28 cellular contexts compared by ENCODE assay signal in the genomic region with DNA sequence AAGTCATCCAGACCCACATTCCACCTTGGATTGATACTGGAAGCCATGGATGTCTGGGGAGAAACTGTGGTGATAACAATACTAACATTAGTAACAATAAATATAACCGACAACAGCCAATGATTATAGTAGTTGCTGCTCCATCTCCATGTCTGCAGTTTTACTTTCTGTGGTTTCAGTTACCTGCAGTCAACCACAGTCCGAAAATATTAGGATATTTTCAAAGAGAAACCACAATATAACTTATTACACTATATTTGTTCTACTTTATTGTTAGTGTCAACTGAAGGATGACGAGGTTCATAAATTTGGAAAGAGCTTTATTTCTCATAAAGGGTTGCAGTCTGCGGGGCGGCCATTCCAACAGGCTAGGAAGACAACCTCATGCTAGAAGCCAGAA.
"Had no signal": no experiment of that assay in that cellular context is flagged by ENCODE, and none has a peak within 500 bp of the region (broad histone marks: within the 10 kb centered on the region; RNA-seq: fewer than 3 reads in every experiment).

No MANE protein-coding gene starts in this region.

- H3K27me3 Mint-ChIP-seq: activated CD4-positive, alpha-beta memory T cell treated with anti-CD3 and anti-CD28 coated beads, Interleukin-2, amount 10 ng/mL, durations not matched to agents 7 days and 5 days; activated naive CD8-positive, alpha-beta T cell treated with anti-CD3 and anti-CD28 coated beads for 36 hours; activated T-helper 17 cell treated with anti-CD3 and anti-CD28 coated beads, Interleukin-2, amount 50 U/mL, for 72 hours had no signal

- H3K27ac ChIP-seq: brain microvascular endothelial cell, PC-9, RWPE1, WERI-Rb-1 had no signal

- ATAC-seq: activated T-cell treated with anti-CD3 and anti-CD28 coated beads, Interleukin-2, amount 50 U/mL, for 72 hours; activated T-helper 17 cell treated with anti-CD3 and anti-CD28 coated beads, Interleukin-2, amount 50 U/mL, for 72 hours had no signal

- H3K36me3 ChIP-seq: brain microvascular endothelial cell, WERI-Rb-1 had no signal

- H3K27me3 ChIP-seq: brain microvascular endothelial cell had no signal

- H3K4me2 ChIP-seq: PC-9 had no signal

- H3K4me3 ChIP-seq: PC-9 had no signal

- H2AFZ ChIP-seq: PC-9 had no signal

- DNase-seq: activated CD4-positive, alpha-beta memory T cell treated with anti-CD3 and anti-CD28 coated beads, Interleukin-2, amount 10 ng/mL, durations not matched to agents 7 days and 5 days; activated CD4-positive, alpha-beta T cell treated with anti-CD3 and anti-CD28 coated beads for 1 hour; activated CD4-positive, alpha-beta T cell treated with anti-CD3 and anti-CD28 coated beads for 48 hours; activated CD4-positive, CD25-positive, alpha-beta regulatory T cell; activated effector memory CD4-positive, alpha-beta T cell treated with anti-CD3 and anti-CD28 coated beads, Interleukin-2, amount 50 U/mL, for 16 hours; activated naive CD4-positive, alpha-beta T cell; activated naive CD4-positive, alpha-beta T cell treated with anti-CD3 and anti-CD28 coated beads, Interleukin-2, amount 50 U/mL, for 16 hours; activated naive CD8-positive, alpha-beta T cell treated with anti-CD3 and anti-CD28 coated beads for 36 hours; activated T-cell treated with anti-CD3 and anti-CD28 coated beads, Interleukin-2, amount 50 U/mL, for 1 hour; activated T-cell treated with anti-CD3 and anti-CD28 coated beads, Interleukin-2, amount 50 U/mL, for 72 hours; amniotic stem cell; aorta; brain microvascular endothelial cell; NCI-H1092 treated with DMSO at 0.1 percent for 48 hours; NCI-H1436; NCI-H1694; NCI-H2029; NCI-H345; NCI-H524 treated with DMSO at 0.1 percent for 48 hours; PC-9; Right ventricle myocardium superior; SW 1271; T-helper 1 cell; T1000; WERI-Rb-1 had no signal

- FAIRE-seq: RCC 7860 had no signal

- H3K27ac Mint-ChIP-seq: activated CD4-positive, alpha-beta memory T cell treated with anti-CD3 and anti-CD28 coated beads, Interleukin-2, amount 10 ng/mL, durations not matched to agents 7 days and 5 days; activated naive CD8-positive, alpha-beta T cell treated with anti-CD3 and anti-CD28 coated beads for 36 hours; activated T-cell treated with anti-CD3 and anti-CD28 coated beads, Interleukin-2, amount 50 U/mL, for 72 hours had no signal

- H3K4me3 Mint-ChIP-seq: activated CD4-positive, alpha-beta memory T cell treated with anti-CD3 and anti-CD28 coated beads, Interleukin-2, amount 10 ng/mL, durations not matched to agents 7 days and 5 days; activated naive CD8-positive, alpha-beta T cell treated with anti-CD3 and anti-CD28 coated beads for 36 hours; activated T-cell treated with anti-CD3 and anti-CD28 coated beads, Interleukin-2, amount 50 U/mL, for 72 hours; activated T-helper 17 cell treated with anti-CD3 and anti-CD28 coated beads, Interleukin-2, amount 50 U/mL, for 72 hours had no signal

- H3K9me3 Mint-ChIP-seq: activated CD4-positive, alpha-beta memory T cell treated with anti-CD3 and anti-CD28 coated beads, Interleukin-2, amount 10 ng/mL, durations not matched to agents 7 days and 5 days; activated naive CD8-positive, alpha-beta T cell treated with anti-CD3 and anti-CD28 coated beads for 36 hours; activated T-cell treated with anti-CD3 and anti-CD28 coated beads, Interleukin-2, amount 50 U/mL, for 72 hours; activated T-helper 17 cell treated with anti-CD3 and anti-CD28 coated beads, Interleukin-2, amount 50 U/mL, for 72 hours had no signal
